In the genomic region with DNA sequence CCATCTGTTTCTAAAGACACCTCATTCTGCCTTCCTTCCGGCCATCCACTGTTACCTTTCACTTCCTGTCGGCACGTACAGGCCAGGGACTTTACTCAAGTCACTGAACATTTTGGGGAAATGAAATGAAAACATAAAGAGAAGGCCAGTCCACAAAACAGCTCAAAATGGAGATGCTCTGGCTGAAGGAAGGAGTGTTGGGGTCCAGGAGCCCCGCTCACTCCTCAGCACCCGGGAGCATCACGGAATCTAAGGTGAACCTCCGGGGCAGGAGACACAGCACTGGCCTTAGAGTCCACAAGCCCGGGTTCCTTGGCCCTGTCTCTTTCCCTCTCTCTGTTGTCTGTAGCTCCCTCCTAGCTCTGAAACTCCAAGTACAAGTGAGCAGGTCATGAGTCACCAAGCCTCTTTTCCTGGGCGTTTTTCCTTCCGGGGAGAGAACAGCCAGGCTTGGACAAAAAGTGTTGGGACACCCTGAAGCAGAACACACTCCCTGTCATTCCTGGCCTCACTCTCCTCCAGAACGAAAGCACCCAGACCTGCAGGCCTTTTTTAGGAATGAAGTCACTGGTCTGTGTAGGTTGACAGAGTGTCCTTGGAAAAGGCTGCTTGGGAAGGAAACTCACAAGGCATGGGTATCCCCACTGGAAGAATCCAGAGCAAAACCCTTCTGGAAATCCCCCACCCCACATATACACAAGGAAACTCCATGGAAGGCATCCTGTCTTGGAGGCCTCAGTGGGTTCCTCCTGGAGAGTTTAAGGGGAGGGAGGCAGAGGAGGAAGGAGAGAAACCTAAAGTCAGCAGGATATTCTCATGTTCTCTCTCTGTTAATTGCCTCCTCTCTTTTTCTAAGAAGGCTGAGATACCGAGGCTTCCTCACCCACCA, we compare ENCODE assay signal across 10 cellular contexts.
A peak's percentile ranks its signal among the peaks of the same experiment; 100 is the strongest.
DNase-seq lines count a peak whose midpoint lies in the region; TF ChIP-seq lines count a peak whose summit lies in the region.
"Had no signal": no experiment of that assay in that cellular context is flagged by ENCODE, and none has a peak within 500 bp of the region (broad histone marks: within the 10 kb centered on the region; RNA-seq: fewer than 3 reads in every experiment).

No MANE protein-coding gene starts in this region.

- no peaks in the 10 kb centered on the region for H3K27me3 ChIP-seq in A673 (replicated peaks; ENCODE audit: insufficient read depth, low read depth, low read length, poor library complexity)
- no peaks in the 10 kb centered on the region for H3K27me3 ChIP-seq in OCI-LY3 (ENCODE audit: low read depth, low read length)

- peak overlapping the region; percentile 98 to 100 (median 98) for H3K27ac Mint-ChIP-seq in nephron
- H3K27ac Mint-ChIP-seq: activated B cell treated with CpG ODN at 0.5 μM for 24 hours had no signal

- TF ChIP-seq CTCF in A673 (conservative IDR thresholded peaks at IDR 0.05; ENCODE audit: low read depth, low read length) (no peak), OCI-LY3 (IDR thresholded peaks at IDR 0.05; ENCODE audit: low read depth, low read length) (no peak), nephron (IDR thresholded peaks at IDR 0.05; ENCODE audit: unreplicated experiment in 3 of 3) (no peak)

- H3K36me3 Mint-ChIP-seq in nephron (ENCODE audit: low read depth): no peaks in the 10 kb centered on the region

- no peaks in the 10 kb centered on the region for H3K9me3 ChIP-seq in A673 (ENCODE audit: low read depth, low read length, poor library complexity, severe bottlenecking)
- no peaks in the 10 kb centered on the region for H3K9me3 ChIP-seq in OCI-LY3 (ENCODE audit: insufficient read depth, low read length)

- peaks cover 96% of the 10 kb centered on the region for H3K4me1 Mint-ChIP-seq in nephron

- no peak overlapping the region for H3K4me3 Mint-ChIP-seq in nephron
- H3K4me3 Mint-ChIP-seq: activated B cell treated with CpG ODN at 0.5 μM for 24 hours had no signal

- peak overlapping the region; percentile 33 for H3K4me2 ChIP-seq in OCI-LY3 (ENCODE audit: low read length)

- H3K4me1 ChIP-seq in A673 (ENCODE audit: insufficient read depth, low read length, poor library complexity, severe bottlenecking): peaks cover 59% of the 10 kb centered on the region
- peaks cover 16% of the 10 kb centered on the region for H3K4me1 ChIP-seq in OCI-LY3 (ENCODE audit: low read length)

- CTCF ChIA-PET in A673 (lab: Charles Lee): no interaction called here

- H3K9me3 Mint-ChIP-seq in nephron: no peaks in the 10 kb centered on the region
- H3K9me3 Mint-ChIP-seq: activated B cell treated with CpG ODN at 0.5 μM for 24 hours had no signal

- H3K36me3 ChIP-seq in A673 (ENCODE audit: insufficient read depth, low read length, poor library complexity, severe bottlenecking) (no peaks in the 10 kb centered on the region), OCI-LY3 (replicated peaks; ENCODE audit: low read depth, low read length) (no peaks in the 10 kb centered on the region)

- BruUV-seq in A673 (replicated peaks; lab: Mats Ljungman, UMichigan): TSS peak; percentile 79

- POLR2A ChIA-PET in A673 (lab: Charles Lee; ENCODE audit: low non-redundant PET): interaction anchor here (1.0 kb wide), 1 partner anchor 246 kb away, joined by 5 read pairs; the partner anchor contains the start of gene ZFP36L1

- no peaks in the 10 kb centered on the region for H3K27me3 Mint-ChIP-seq in nephron (ENCODE audit: low read depth)
- H3K27me3 Mint-ChIP-seq: activated B cell treated with CpG ODN at 0.5 μM for 24 hours had no signal

- no peaks in the 10 kb centered on the region for H3K79me2 ChIP-seq in OCI-LY3 (ENCODE audit: low read length)

- intact Hi-C loops in A673 (cut with micrococcal nuclease; ENCODE audit: unreplicated experiment): loop anchor here (2.0 to 5.0 kb wide), 2 partner anchors 135 to 240 kb away; no protein-coding TSS in a partner anchor

- H4K20me1 ChIP-seq in OCI-LY3 (ENCODE audit: insufficient read depth, low read length): no peaks in the 10 kb centered on the region

- peak overlapping the region; percentile 75; the same call in 1 of the 2 replicates for H2AFZ ChIP-seq in OCI-LY3 (ENCODE audit: low read depth, low read length)

- H3K4me3 ChIP-seq in A673 (ENCODE audit: low read depth, low read length, poor library complexity, severe bottlenecking) (no peak overlapping the region), OCI-LY3 (ENCODE audit: low read length) (no peak overlapping the region)

- H3K27ac ChIP-seq in A673 (ENCODE audit: low read depth, low read length, poor library complexity, severe bottlenecking): peak overlapping the region; percentile 95
- H3K27ac ChIP-seq in OCI-LY3 (ENCODE audit: low read length): no peak overlapping the region; the same call in 1 of the 2 replicates
- H3K27ac ChIP-seq in epithelial cell of prostate: peak overlapping the region; percentile 100
- H3K27ac ChIP-seq: C4-2B had no signal

- DNase-seq in A673 (ENCODE audit: low spot score): peak; percentile 56
- peak; percentile 92 for DNase-seq in epithelial cell of prostate (ENCODE audit: low read depth, low spot score)
- no peak for DNase-seq in NCI-H526 treated with DMSO at 0.1 percent for 48 hours (lab: John Stamatoyannopoulos, UW)
- no peak for DNase-seq in germinal center (ENCODE audit: low spot score)
- DNase-seq in hippocampal formation (lab: John Stamatoyannopoulos, UW): no peak
- no peak for DNase-seq in HUDEP-2 (lab: John Stamatoyannopoulos, UW; ENCODE audit: unreplicated experiment in 76 of 76)
- DNase-seq: activated B cell treated with CpG ODN at 0.5 μM for 24 hours had no signal

- H3K9ac ChIP-seq in OCI-LY3 (ENCODE audit: low read length): no peak overlapping the region

Comparison
In these comparisons a context has a peak if more than half of its experiments do, and no peak if none do; other contexts are left out.
1. DNase-seq: peak in A673 (single experiment) and epithelial cell of prostate (single experiment); none in NCI-H526 treated with DMSO at 0.1 percent for 48 hours (single experiment), germinal center (single experiment), hippocampal formation (0 of 2) and HUDEP-2 (0 of 76).